8 cellular contexts compared by ENCODE assay signal in genomic region chr17:68199837-68200688, GRCh38. TPM values are rescaled to one million over a fixed set of nuclear protein-coding genes. Genes with fewer than 3 reads are reported as not detected.
DNase-seq lines count a peak whose midpoint lies in the region; ATAC-seq, FAIRE-seq and TF ChIP-seq lines count a peak whose summit lies in the region.

No MANE protein-coding gene starts in this region.

- intact Hi-C loops in OCI-LY7 (cut with micrococcal nuclease; ENCODE audit: unreplicated experiment) (loop anchor here (1.0 to 5.0 kb wide), 3 partner anchors 16 to 143 kb away; no protein-coding TSS in a partner anchor), psoas muscle (cut with DNase I) (loop anchor here in 1 of 2 donors (1.0 kb wide), 1 partner anchor 29 kb away; no protein-coding TSS in a partner anchor)

- TF ChIP-seq POLR2A in H1 (IDR thresholded peaks at IDR 0.05; ENCODE audit: control extremely low read depth in 1 of 2, low read depth in 2 of 2, low read length in 2 of 2) = no peak

- no peak overlapping the region for H3K56ac ChIP-seq in H1 (replicated peaks; ENCODE audit: insufficient read length, low read depth, low read length)

- peaks cover 11% of the 10 kb centered on the region; the same call in 1 of the 2 replicates for H3K23me2 ChIP-seq in H1 (ENCODE audit: low read depth, low read length)

- no peak overlapping the region for H2BK120ac ChIP-seq in H1 (replicated peaks; ENCODE audit: low read depth, low read length)

- BruUV-seq in OCI-LY7 (replicated peaks; lab: Mats Ljungman, UMichigan) = no TSS peak

- H2BK15ac ChIP-seq in H1 (ENCODE audit: low read length) = 0 out of 2 replicates have a peak overlapping the region, but pooled peaks have one; percentile 29

- no peak for FAIRE-seq in H1 (lab: Jason Lieb, UNC)

- H3K79me1 ChIP-seq in H1 (ENCODE audit: low read depth, low read length) = no peaks in the 10 kb centered on the region

- H3K27me3 ChIP-seq in H1 (replicated peaks in 1 of 4; ENCODE audit: control insufficient read depth in 3 of 4, extremely low read depth in 1 of 4, insufficient read depth in 3 of 4, low read length in 3 of 4) (peaks cover 54 to 94% (median 78%) of the 10 kb centered on the region in 4 experiments), psoas muscle (ENCODE audit: insufficient read depth in 3 of 3, low read length in 2 of 3) (peaks cover 0 to 51% (median 38%) of the 10 kb centered on the region in 3 donors)

- H3K9ac ChIP-seq in H1 (replicated peaks in 1 of 4; ENCODE audit: extremely low read depth in 1 of 4, low read depth in 3 of 4, low read length in 3 of 4) = no peak overlapping the region

- H2AFZ ChIP-seq in OCI-LY7 (ENCODE audit: low read length) = no peak overlapping the region; the same call in 1 of the 2 replicates
- no peak overlapping the region for H2AFZ ChIP-seq in H1 (ENCODE audit: low read length)

- POLR2A ChIA-PET in OCI-LY7 (lab: Charles Lee) (interaction anchor here (0.5 to 9.9 kb wide), 7 partner anchors 15 to 27 kb away, joined by 3 to 72 read pairs (median 4); no protein-coding TSS in a partner anchor), H1 (lab: Charles Lee; ENCODE audit: partially characterized antibody) (interaction anchor here (0.6 to 2.0 kb wide), 8 partner anchors 14 to 165 kb away, joined by 3 to 7 read pairs (median 3); partner anchors contain the start of genes ARSG and KPNA2)

- no peak overlapping the region for H2BK12ac ChIP-seq in H1 (ENCODE audit: low read depth, low read length)

- TF ChIP-seq CTCF in GM12865 (IDR thresholded peaks at IDR 0.05; ENCODE audit: insufficient read depth, low read depth, low read length, missing control alignments) (no peak), OCI-LY7 (conservative IDR thresholded peaks at IDR 0.05; ENCODE audit: low read length) (no peak), H1 (IDR thresholded peaks at IDR 0.05; ENCODE audit: control extremely low read depth in 1 of 3, insufficient read depth in 1 of 3, low read depth in 1 of 3, low read length in 3 of 3) (no peak), psoas muscle (IDR thresholded peaks at IDR 0.05) (no peak)

- H3K36me3 ChIP-seq in OCI-LY7 (ENCODE audit: insufficient read depth, low read length) (peaks cover 32% of the 10 kb centered on the region), H1 (ENCODE audit: control insufficient read depth in 2 of 4, insufficient read depth in 4 of 4, low read length in 3 of 4) (peaks cover 0 to 7% (median 0%) of the 10 kb centered on the region in 4 experiments; a peak in 1 of 8 replicates), psoas muscle (ENCODE audit: insufficient read depth in 1 of 2, low read depth in 1 of 2) (no peaks in the 10 kb centered on the region)

- 11% methylated on average over 30 of the region's 30 CpGs; no CpG with 5 or more reads in 1 of the 2 experiments for WGBS in H1 (ENCODE audit: extremely low coverage in 1 of 2, insufficient coverage in 1 of 2, insufficient read length in 1 of 2, insufficient replicate concordance in 2 of 2, low coverage in 1 of 2, low lambda C conversion rate in 2 of 2, missing lambda C conversion rate in 1 of 2), 2 experiments
- WGBS in psoas muscle, 3 donors = 2 to 4% (median 3%) methylated on average over 30 of the region's 30 CpGs

- H3K79me2 ChIP-seq in OCI-LY7 (ENCODE audit: insufficient read depth, low read depth, low read length) (no peaks in the 10 kb centered on the region), H1 (ENCODE audit: control insufficient read depth in 1 of 2, insufficient read depth in 2 of 2, low read length in 2 of 2) (no peaks in the 10 kb centered on the region)

- no peak for TF ChIP-seq RAD21 in H1 (IDR thresholded peaks at IDR 0.05 in 1 of 2, conservative IDR thresholded peaks at IDR 0.05 in 1 of 2; ENCODE audit: low read depth in 2 of 2, low read length in 2 of 2)

- no peak overlapping the region for H3K23ac ChIP-seq in H1 (ENCODE audit: insufficient read length)

- CTCF ChIA-PET in OCI-LY7 (lab: Charles Lee; ENCODE audit: unreplicated experiment) (interaction anchor here (0.6 to 2.0 kb wide), 5 partner anchors 14 to 139 kb away, joined by 3 to 9 read pairs (median 3); no protein-coding TSS in a partner anchor), H1 (lab: Charles Lee; ENCODE audit: partially characterized antibody) (interaction anchor here (0.7 to 4.6 kb wide), 40 partner anchors 10 to 299 kb away, joined by 3 to 73 read pairs (median 4); partner anchors contain the start of gene AMZ2)

- TF ChIP-seq EP300 in H1 (IDR thresholded peaks at IDR 0.05; ENCODE audit: borderline replicate concordance in 1 of 2, low read depth in 2 of 2, low read length in 2 of 2) = no peak

- peaks cover 57% of the 10 kb centered on the region for H3K4me1 ChIP-seq in OCI-LY7 (ENCODE audit: insufficient read depth, low read length, poor library complexity, severe bottlenecking)
- peaks cover 8 to 28% (median 15%) of the 10 kb centered on the region in 4 experiments for H3K4me1 ChIP-seq in H1 (replicated peaks in 1 of 4; ENCODE audit: control insufficient read depth in 3 of 4, insufficient read depth in 4 of 4, low read length in 3 of 4)
- peaks cover 33% of the 10 kb centered on the region for H3K4me1 ChIP-seq in psoas muscle

- peak overlapping the region; percentile 55 for H3K27ac ChIP-seq in OCI-LY7 (ENCODE audit: low read depth, low read length, poor library complexity, severe bottlenecking)
- H3K27ac ChIP-seq in H1 (ENCODE audit: low read depth, low read length) = no peak overlapping the region
- H3K27ac ChIP-seq in psoas muscle = no peak overlapping the region

- H4K20me1 ChIP-seq in OCI-LY7 (ENCODE audit: insufficient read depth, low read length) = no peaks in the 10 kb centered on the region
- H4K20me1 ChIP-seq in H1 (replicated peaks in 1 of 2; ENCODE audit: control insufficient read depth in 1 of 2, insufficient read depth in 2 of 2, low read length in 2 of 2) = peaks cover 3 to 15% of the 10 kb centered on the region in 2 experiments

- ATAC-seq in psoas muscle (no peak), GM19395 (IDR thresholded peaks at IDR 0.05; ENCODE audit: unreplicated experiment) (no peak), HG02970 (IDR thresholded peaks at IDR 0.05; ENCODE audit: low FRiP score, unreplicated experiment) (no peak)

- H3K14ac ChIP-seq in H1 (ENCODE audit: insufficient read length) = no peak overlapping the region

- no peak overlapping the region for H2BK20ac ChIP-seq in H1 (ENCODE audit: low read length)

- H3K4me3 ChIP-seq in GM12865 (ENCODE audit: low read depth, low read length) (peak overlapping the region; percentile 32), OCI-LY7 (ENCODE audit: low read depth, low read length, poor library complexity, severe bottlenecking) (peak overlapping the region; percentile 42), H1 (ENCODE audit: extremely low read depth in 1 of 4, insufficient read depth in 2 of 4, low read depth in 3 of 4, low read length in 4 of 4) (peak overlapping the region; percentile 20 to 61 (median 37); a peak in 7 of 8 replicates), psoas muscle (peak overlapping the region; percentile 63)

- H3K4ac ChIP-seq in H1 (replicated peaks; ENCODE audit: insufficient read length, low read depth, low read length) = no peak overlapping the region

- no peak overlapping the region for H4K8ac ChIP-seq in H1 (ENCODE audit: extremely low read depth, insufficient read depth, low read length)

- DNase-seq in GM12865 (ENCODE audit: low read depth) = no peak
- DNase-seq in OCI-LY7 (ENCODE audit: low spot score) = peak; percentile 37
- DNase-seq in H1 (ENCODE audit: low read depth in 1 of 2, low spot score in 2 of 2) = no peak
- no peak for DNase-seq in psoas muscle
- DNase-seq in superior temporal gyrus (ENCODE audit: extremely low spot score) = no peak
- no peak for DNase-seq in HPDE6-E6E7 (ENCODE audit: extremely low spot score)

- H4K91ac ChIP-seq in H1 (replicated peaks; ENCODE audit: insufficient read length, low read length) = no peak overlapping the region

- H3K18ac ChIP-seq in H1 (ENCODE audit: extremely low read depth, low read length) = no peak overlapping the region

- peak overlapping the region; percentile 71 for H3K4me2 ChIP-seq in OCI-LY7 (ENCODE audit: low read length)
- peak overlapping the region; percentile 75 to 93 for H3K4me2 ChIP-seq in H1 (ENCODE audit: insufficient read depth in 1 of 2, low read depth in 2 of 2, low read length in 2 of 2)

- H2AK5ac ChIP-seq in H1 (ENCODE audit: low read depth, low read length) = no peak overlapping the region

- H4K5ac ChIP-seq in H1 (ENCODE audit: insufficient read length, low read depth, low read length) = no peak overlapping the region

- H2BK5ac ChIP-seq in H1 (ENCODE audit: low read depth, low read length) = no peak overlapping the region

- H3K9me3 ChIP-seq in OCI-LY7 (ENCODE audit: low read length) (no peaks in the 10 kb centered on the region), H1 (ENCODE audit: insufficient read depth in 2 of 2, low read depth in 1 of 2, low read length in 1 of 2) (peaks cover 0 to 2% of the 10 kb centered on the region in 2 experiments; a peak in 1 of 4 replicates), psoas muscle (no peaks in the 10 kb centered on the region)

- H3K9me2 ChIP-seq in OCI-LY7 (ENCODE audit: insufficient read depth, low read length) = no peaks in the 10 kb centered on the region

TF ChIP-seq in H1, 55 proteins besides CTCF, POLR2A, EP300 and RAD21 (continues in another document):
- no peak for TF ChIP-seq BRCA1 (IDR thresholded peaks at IDR 0.05; ENCODE audit: low read depth, low read length)
- no peak for TF ChIP-seq SIX5 (IDR thresholded peaks at IDR 0.05; ENCODE audit: low read depth, low read length)
- TF ChIP-seq E2F6 (IDR thresholded peaks at IDR 0.05) = no peak
- no peak for TF ChIP-seq CBX5 (IDR thresholded peaks at IDR 0.05; ENCODE audit: low read depth, low read length)

RNA-seq across cellular contexts. Expression of gene AMZ2, which starts 47.8 kb away (rescaled TPM):
- 105 and 117 TPM in 2 replicates for total RNA-seq in OCI-LY7 (2014; rRNA removed; shearing (Covaris generic))
- total RNA-seq in OCI-LY7 (2022) (248 and 285 TPM in 2 replicates), psoas muscle (100 to 1,000 TPM in 2 of 4 donors, 10 to 100 TPM in 2; 71.6 to 121 (median 91.8) TPM)
- total RNA-seq in H1 (2021; fragmentation: NEBNext Ultra II Directional; extraction: Animal tissue kit (Norgen Biotek cat#: 25700)) = 66.4 and 71.0 TPM in 2 replicates
- polyA plus RNA-seq in H1 (2011; rRNA removed) (37.7 and 49.5 TPM in 2 replicates), psoas muscle (100 to 1,000 TPM in 1 of 3 donors, 10 to 100 TPM in 2; 31.1 to 105 (median 53.6) TPM)
- polyA plus RNA-seq in H1 (2011; cell fraction: cytosol; rRNA removed) = 51.8 TPM
- 33.2 TPM for polyA plus RNA-seq in H1 (2011; cell fraction: nucleus; rRNA removed)
- 41.9 to 66.4 TPM (median 42.7 TPM) in 4 replicates for polyA plus RNA-seq in H1 (2012, experiment 1 of 2)
- polyA plus RNA-seq in H1 (2012, experiment 2 of 2) = 27.4 TPM
- polyA plus RNA-seq in H1 (2013, experiment 1 of 2) = 104 TPM
- polyA plus RNA-seq in H1 (2013, experiment 2 of 2) = 114 TPM
- 21.5 and 37.8 TPM in 2 replicates for polyA minus RNA-seq in H1 (2011; rRNA and poly(A)+ RNA removed)
- polyA minus RNA-seq in H1 (2011; cell fraction: cytosol; rRNA and poly(A)+ RNA removed) = 12.8 TPM
- polyA minus RNA-seq in H1 (2011; cell fraction: nucleus; rRNA and poly(A)+ RNA removed) = 31.9 TPM
